In genomic region chr19:34337747-34338146, GRCh38 we compare ENCODE assay signal across 29 cellular contexts. TPM values are rescaled to one million over a fixed set of nuclear protein-coding genes. Genes with fewer than 3 reads are reported as not detected.
DNase-seq lines count a peak whose midpoint lies in the region; ATAC-seq and TF ChIP-seq lines count a peak whose summit lies in the region.
"Had no signal": no experiment of that assay in that cellular context is flagged by ENCODE, and none has a peak within 500 bp of the region (broad histone marks: within the 10 kb centered on the region; RNA-seq: fewer than 3 reads in every experiment).

No MANE protein-coding gene starts in this region.

- peaks cover 3% of the 10 kb centered on the region for H3K4me1 Mint-ChIP-seq in activated CD8-positive, alpha-beta memory T cell treated with anti-CD3 and anti-CD28 coated beads, Interleukin-2, amount 10 ng/mL, durations not matched to agents 7 days and 5 days
- H3K4me1 Mint-ChIP-seq: GM23338 had no signal

- peak in 1 of 2 donors; percentile 66 for ATAC-seq in right cardiac atrium
- no peak for ATAC-seq in activated CD8-positive, alpha-beta memory T cell treated with anti-CD3 and anti-CD28 coated beads, Interleukin-2, amount 10 ng/mL, durations not matched to agents 7 days and 5 days
- ATAC-seq: activated CD4-positive, CD25-positive, alpha-beta regulatory T cell treated with anti-CD3 and anti-CD28 coated beads, Interleukin-2, amount 50 U/mL, for 24 hours; activated CD8-positive, alpha-beta T cell treated with anti-CD3 and anti-CD28 coated beads for 36 hours; GM23338; naive thymus-derived CD4-positive, alpha-beta T cell; stimulated activated naive CD8-positive, alpha-beta T cell treated with anti-CD3 and anti-CD28 coated beads, Interleukin-15, amount 100 ng/mL, for 72 hours had no signal

- H3K27ac Mint-ChIP-seq in activated CD8-positive, alpha-beta memory T cell treated with anti-CD3 and anti-CD28 coated beads, Interleukin-2, amount 10 ng/mL, durations not matched to agents 7 days and 5 days: no peak overlapping the region
- H3K27ac Mint-ChIP-seq: activated naive CD8-positive, alpha-beta T cell treated with anti-CD3 and anti-CD28 coated beads, Interleukin-2, amount 10 ng/mL, durations not matched to agents 7 days and 5 days; GM23338; HFFc6; T-cell had no signal

- no peak overlapping the region for H3K4me3 Mint-ChIP-seq in activated CD8-positive, alpha-beta memory T cell treated with anti-CD3 and anti-CD28 coated beads, Interleukin-2, amount 10 ng/mL, durations not matched to agents 7 days and 5 days
- H3K4me3 Mint-ChIP-seq: activated CD8-positive, alpha-beta T cell treated with anti-CD3 and anti-CD28 coated beads for 36 hours; activated naive CD8-positive, alpha-beta T cell treated with anti-CD3 and anti-CD28 coated beads, Interleukin-2, amount 10 ng/mL, durations not matched to agents 7 days and 5 days; CD4-positive, alpha-beta T cell; central memory CD8-positive, alpha-beta T cell; GM23338; HFFc6; naive thymus-derived CD4-positive, alpha-beta T cell; stimulated activated naive CD8-positive, alpha-beta T cell treated with anti-CD3 and anti-CD28 coated beads, Interleukin-15, amount 100 ng/mL, for 72 hours; T-cell had no signal

- H3K9me3 ChIP-seq in right cardiac atrium (ENCODE audit: control insufficient read depth, low read length) (no peaks in the 10 kb centered on the region), testis (no peaks in the 10 kb centered on the region)
- H3K9me3 ChIP-seq: tibial nerve had no signal

- H3K4me3 ChIP-seq in right cardiac atrium (ENCODE audit: low read length) (no peak overlapping the region), testis (no peak overlapping the region), H7 (ENCODE audit: insufficient read depth, low read depth, low read length) (no peak overlapping the region)
- H3K4me3 ChIP-seq: GM23338, skin epidermis, tibial nerve had no signal

- CTCF ChIA-PET in activated CD8-positive, alpha-beta memory T cell treated with anti-CD3 and anti-CD28 coated beads, Interleukin-2, amount 10 ng/mL, durations not matched to agents 7 days and 5 days (lab: Charles Lee): interaction anchor here (0.8 to 1.6 kb wide), 6 partner anchors 9 to 267 kb away, joined by 3 to 8 read pairs (median 4); no protein-coding TSS in a partner anchor

- no peak for TF ChIP-seq CTCF in testis (IDR thresholded peaks at IDR 0.05)

- DNase-seq in activated effector memory CD4-positive, alpha-beta T cell treated with anti-CD3 and anti-CD28 coated beads, Interleukin-2, amount 50 U/mL, for 16 hours: peak; percentile 9
- no peak for DNase-seq in activated effector memory CD4-positive, alpha-beta T cell treated with Interleukin-2 at 50 U/mL for 16 hours
- DNase-seq in cerebellum (ENCODE audit: low spot score) (peak; percentile 85), right cardiac atrium (no peak), testis (peak; percentile 80), H7 (no peak)
- no peak for DNase-seq in activated CD4-positive, alpha-beta T cell treated with anti-CD3 and anti-CD28 coated beads, Interleukin-2, amount 50 U/mL, for 4 hours
- DNase-seq in activated CD8-positive, alpha-beta memory T cell treated with anti-CD3 and anti-CD28 coated beads, Interleukin-2, amount 10 ng/mL, durations not matched to agents 7 days and 5 days: no peak
- DNase-seq: activated CD8-positive, alpha-beta T cell treated with anti-CD3 and anti-CD28 coated beads for 36 hours; activated gamma-delta T cell; activated naive CD8-positive, alpha-beta T cell treated with anti-CD3 and anti-CD28 coated beads, Interleukin-2, amount 10 ng/mL, durations not matched to agents 7 days and 5 days; AML-193; CD4-positive, alpha-beta T cell; EL; HFFc6; KG1; left colon; MM.1S; naive thymus-derived CD4-positive, alpha-beta T cell; NCI-H1436; NCI-H526; stimulated activated naive CD8-positive, alpha-beta T cell treated with anti-CD3 and anti-CD28 coated beads, Interleukin-15, amount 100 ng/mL, for 72 hours; T-cell had no signal

- intact Hi-C loops in right cardiac atrium (cut with DNase I) (loop anchor here in 1 of 4 donors (10.0 kb wide), 1 partner anchor 53 kb away; no protein-coding TSS in a partner anchor), testis (cut with DNase I; ENCODE audit: low total_unique reads) (no loop called here)

- peak overlapping the region; percentile 19 for H3K27ac ChIP-seq in right cardiac atrium (ENCODE audit: low read length)
- peak overlapping the region in 1 of 2 donors; percentile 33 for H3K27ac ChIP-seq in testis
- H3K27ac ChIP-seq: epithelial cell of prostate had no signal

- no peaks in the 10 kb centered on the region for H3K4me1 ChIP-seq in right cardiac atrium (ENCODE audit: control insufficient read depth, insufficient read depth, low read length)
- H3K4me1 ChIP-seq in testis: peaks cover 6% of the 10 kb centered on the region

- H3K36me3 Mint-ChIP-seq in activated CD8-positive, alpha-beta memory T cell treated with anti-CD3 and anti-CD28 coated beads, Interleukin-2, amount 10 ng/mL, durations not matched to agents 7 days and 5 days: peaks cover 12% of the 10 kb centered on the region

- H3K27me3 Mint-ChIP-seq in activated CD8-positive, alpha-beta memory T cell treated with anti-CD3 and anti-CD28 coated beads, Interleukin-2, amount 10 ng/mL, durations not matched to agents 7 days and 5 days: no peaks in the 10 kb centered on the region
- H3K27me3 Mint-ChIP-seq: activated CD8-positive, alpha-beta T cell treated with anti-CD3 and anti-CD28 coated beads for 36 hours; activated naive CD8-positive, alpha-beta T cell treated with anti-CD3 and anti-CD28 coated beads, Interleukin-2, amount 10 ng/mL, durations not matched to agents 7 days and 5 days; CD4-positive, alpha-beta T cell; central memory CD8-positive, alpha-beta T cell; naive thymus-derived CD4-positive, alpha-beta T cell; stimulated activated naive CD8-positive, alpha-beta T cell treated with anti-CD3 and anti-CD28 coated beads, Interleukin-15, amount 100 ng/mL, for 72 hours; T-cell had no signal

- no peaks in the 10 kb centered on the region for H3K27me3 ChIP-seq in right cardiac atrium (ENCODE audit: control insufficient read depth, insufficient read depth)
- H3K27me3 ChIP-seq in testis: no peaks in the 10 kb centered on the region
- no peaks in the 10 kb centered on the region for H3K27me3 ChIP-seq in H7 (ENCODE audit: control insufficient read depth, insufficient read depth, low read length)
- H3K27me3 ChIP-seq: tibial nerve had no signal

- WGBS in right cardiac atrium: 78% methylated on average over 2 of the region's 2 CpGs
- 73 to 76% methylated on average over 2 of the region's 2 CpGs for WGBS in testis, 2 donors

- H3K36me3 ChIP-seq in testis (ENCODE audit: low read depth, missing control alignments): no peaks in the 10 kb centered on the region
- H3K36me3 ChIP-seq in H7 (replicated peaks; ENCODE audit: control insufficient read depth, insufficient read depth, low read length): peaks cover 16% of the 10 kb centered on the region

- no peak for TF ChIP-seq POLR2A in testis (IDR thresholded peaks at IDR 0.05)

- no peaks in the 10 kb centered on the region for H3K9me3 Mint-ChIP-seq in activated CD8-positive, alpha-beta memory T cell treated with anti-CD3 and anti-CD28 coated beads, Interleukin-2, amount 10 ng/mL, durations not matched to agents 7 days and 5 days (ENCODE audit: low read depth)
- H3K9me3 Mint-ChIP-seq: activated CD8-positive, alpha-beta T cell treated with anti-CD3 and anti-CD28 coated beads for 36 hours; activated naive CD8-positive, alpha-beta T cell treated with anti-CD3 and anti-CD28 coated beads, Interleukin-2, amount 10 ng/mL, durations not matched to agents 7 days and 5 days; CD4-positive, alpha-beta T cell; central memory CD8-positive, alpha-beta T cell; GM23338; HFFc6; naive thymus-derived CD4-positive, alpha-beta T cell; stimulated activated naive CD8-positive, alpha-beta T cell treated with anti-CD3 and anti-CD28 coated beads, Interleukin-15, amount 100 ng/mL, for 72 hours; T-cell had no signal

RNA-seq across cellular contexts. Expression of gene GPI, which starts 27.2 kb away (rescaled TPM):
- total RNA-seq in cerebellum (115 TPM), right cardiac atrium (100 to 1,000 TPM; 362 to 456 (median 404) TPM), testis (100 to 1,000 TPM; 109 to 198 TPM)
- polyA plus RNA-seq in right cardiac atrium (285 TPM), testis (ENCODE audit: insufficient read depth, low read depth, low replicate concordance) (198 TPM)
- 192 and 212 TPM in 2 replicates for total RNA-seq in H7 (2014; rRNA removed; shearing (Covaris generic))
- total RNA-seq in activated CD8-positive, alpha-beta memory T cell treated with anti-CD3 and anti-CD28 coated beads, Interleukin-2, amount 10 ng/mL, durations not matched to agents 7 days and 5 days: 100 to 1,000 TPM; 501 to 600 TPM

Comparison
In these comparisons a context has a peak if more than half of its experiments do, and no peak if none do; other contexts are left out.
1. DNase-seq: peak in activated effector memory CD4-positive, alpha-beta T cell treated with anti-CD3 and anti-CD28 coated beads, Interleukin-2, amount 50 U/mL, for 16 hours (single experiment), cerebellum (single experiment) and testis (single experiment); none in activated effector memory CD4-positive, alpha-beta T cell treated with Interleukin-2 at 50 U/mL for 16 hours (single experiment), right cardiac atrium (0 of 3), activated CD4-positive, alpha-beta T cell treated with anti-CD3 and anti-CD28 coated beads, Interleukin-2, amount 50 U/mL, for 4 hours (0 of 2), H7 (single experiment) and activated CD8-positive, alpha-beta memory T cell treated with anti-CD3 and anti-CD28 coated beads, Interleukin-2, amount 10 ng/mL, durations not matched to agents 7 days and 5 days (single experiment).